ENCODE assay signal across 26 cellular contexts in the genomic region with DNA sequence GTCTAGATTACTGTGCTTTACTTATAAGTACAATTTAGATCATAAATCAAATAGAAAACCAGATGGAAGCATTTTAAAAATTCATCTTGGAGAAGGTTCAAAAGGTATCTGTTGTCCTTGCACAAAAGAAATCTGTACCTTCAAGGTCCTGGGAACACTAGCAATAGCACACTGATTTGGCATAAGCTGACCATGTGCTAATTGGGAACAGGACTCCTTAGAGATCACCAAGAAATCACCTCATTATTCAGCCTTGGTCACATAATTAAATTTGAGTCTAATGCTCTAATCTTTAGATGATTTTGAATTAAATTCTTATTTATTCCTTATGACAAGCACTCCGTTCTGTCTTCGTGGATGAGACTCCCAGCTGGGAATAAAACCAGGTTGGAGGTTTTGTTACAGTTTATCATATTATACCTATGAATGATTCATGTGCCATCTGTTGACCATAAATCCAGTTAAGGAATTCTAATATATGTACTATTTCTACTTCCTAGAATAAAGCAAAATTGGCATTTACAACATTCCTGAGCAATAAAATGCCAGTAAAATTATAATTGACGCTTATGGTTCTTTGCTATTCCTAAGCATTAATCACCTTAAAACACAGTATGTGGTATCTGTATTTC.
"Had no signal": no experiment of that assay in that cellular context is flagged by ENCODE, and none has a peak within 500 bp of the region (broad histone marks: within the 10 kb centered on the region; RNA-seq: fewer than 3 reads in every experiment).

No MANE protein-coding gene starts in this region.

- H3K79me2 ChIP-seq: hepatocyte had no signal

- H3K27ac Mint-ChIP-seq: memory B cell; natural killer cell; stimulated activated naive B cell treated with anti-CD40 and anti-IgM and Interleukin-4, amounts not matched to agents 10 μg/mL and 1 μg/mL and 100 μg/mL, for 72 hours; stimulated activated naive CD8-positive, alpha-beta T cell treated with anti-CD3 and anti-CD28 coated beads, Interleukin-15, Interleukin-2, amounts not matched to agents 100 ng/mL and 50 ng/mL, for 24 hours had no signal

- H3K4me1 ChIP-seq: esophagus muscularis mucosa, foreskin keratinocyte, gastroesophageal sphincter, heart left ventricle, right lobe of liver, suprapubic skin, thyroid gland, vagina had no signal

- H3K4me1 Mint-ChIP-seq: memory B cell; natural killer cell; stimulated activated naive B cell treated with anti-CD40 and anti-IgM and Interleukin-4, amounts not matched to agents 10 μg/mL and 1 μg/mL and 100 μg/mL, for 72 hours had no signal

- H3K4me2 ChIP-seq: hepatocyte had no signal

- H2AFZ ChIP-seq: hepatocyte had no signal

- H3K36me3 ChIP-seq: esophagus muscularis mucosa, gastroesophageal sphincter, heart left ventricle, ovary, right lobe of liver, suprapubic skin, thyroid gland, vagina had no signal

- H3K4me3 Mint-ChIP-seq: memory B cell; natural killer cell; stimulated activated naive B cell treated with anti-CD40 and anti-IgM and Interleukin-4, amounts not matched to agents 10 μg/mL and 1 μg/mL and 100 μg/mL, for 72 hours; stimulated activated naive CD8-positive, alpha-beta T cell treated with anti-CD3 and anti-CD28 coated beads, Interleukin-15, Interleukin-2, amounts not matched to agents 100 ng/mL and 50 ng/mL, for 24 hours had no signal

- DNase-seq: dermis blood vessel endothelial cell; effector memory CD4-positive, alpha-beta T cell; foreskin keratinocyte; heart left ventricle; kidney; natural killer cell; occipital lobe; ovary; retina; right lobe of liver; small intestine; stimulated activated CD4-positive, alpha-beta T cell treated with anti-CD3 and anti-CD28 coated beads, Interleukin-15, amount 100 ng/mL, for 24 hours; stimulated activated CD4-positive, alpha-beta T cell treated with anti-CD3 and anti-CD28 coated beads, Interleukin-2, amount 100 ng/mL, for 48 hours; stimulated activated naive B cell treated with anti-CD40 and anti-IgM and Interleukin-4, amounts not matched to agents 10 μg/mL and 1 μg/mL and 100 μg/mL, for 72 hours; thyroid gland; trophoblast cell had no signal

- H3K27me3 ChIP-seq: esophagus muscularis mucosa, foreskin keratinocyte, gastroesophageal sphincter, hepatocyte, ovary, right lobe of liver, suprapubic skin, thyroid gland, vagina had no signal

- H3K27ac ChIP-seq: esophagus muscularis mucosa, foreskin keratinocyte, gastroesophageal sphincter, heart left ventricle, hepatocyte, ovary, right lobe of liver, suprapubic skin, thyroid gland, vagina had no signal

- H3K36me3 Mint-ChIP-seq: memory B cell; natural killer cell; stimulated activated naive B cell treated with anti-CD40 and anti-IgM and Interleukin-4, amounts not matched to agents 10 μg/mL and 1 μg/mL and 100 μg/mL, for 72 hours had no signal

- H3K9me3 ChIP-seq: esophagus muscularis mucosa, gastroesophageal sphincter, ovary, right lobe of liver, suprapubic skin, thyroid gland, vagina had no signal

- H3K4me3 ChIP-seq: esophagus muscularis mucosa, gastroesophageal sphincter, heart left ventricle, hepatocyte, lung, ovary, right lobe of liver, suprapubic skin, thyroid gland, vagina had no signal

- H3K9me3 Mint-ChIP-seq: memory B cell; stimulated activated naive CD8-positive, alpha-beta T cell treated with anti-CD3 and anti-CD28 coated beads, Interleukin-15, Interleukin-2, amounts not matched to agents 100 ng/mL and 50 ng/mL, for 24 hours had no signal

- FAIRE-seq: endothelial cell of umbilical vein, kidney, small intestine had no signal

- ATAC-seq: foreskin keratinocyte; gastroesophageal sphincter; heart left ventricle; left lobe of liver; natural killer cell; right lobe of liver; stimulated activated naive B cell treated with anti-CD40 and anti-IgM and Interleukin-4, amounts not matched to agents 10 μg/mL and 1 μg/mL and 100 μg/mL, for 72 hours had no signal
